17 cellular contexts compared by ENCODE assay signal in the genomic region with DNA sequence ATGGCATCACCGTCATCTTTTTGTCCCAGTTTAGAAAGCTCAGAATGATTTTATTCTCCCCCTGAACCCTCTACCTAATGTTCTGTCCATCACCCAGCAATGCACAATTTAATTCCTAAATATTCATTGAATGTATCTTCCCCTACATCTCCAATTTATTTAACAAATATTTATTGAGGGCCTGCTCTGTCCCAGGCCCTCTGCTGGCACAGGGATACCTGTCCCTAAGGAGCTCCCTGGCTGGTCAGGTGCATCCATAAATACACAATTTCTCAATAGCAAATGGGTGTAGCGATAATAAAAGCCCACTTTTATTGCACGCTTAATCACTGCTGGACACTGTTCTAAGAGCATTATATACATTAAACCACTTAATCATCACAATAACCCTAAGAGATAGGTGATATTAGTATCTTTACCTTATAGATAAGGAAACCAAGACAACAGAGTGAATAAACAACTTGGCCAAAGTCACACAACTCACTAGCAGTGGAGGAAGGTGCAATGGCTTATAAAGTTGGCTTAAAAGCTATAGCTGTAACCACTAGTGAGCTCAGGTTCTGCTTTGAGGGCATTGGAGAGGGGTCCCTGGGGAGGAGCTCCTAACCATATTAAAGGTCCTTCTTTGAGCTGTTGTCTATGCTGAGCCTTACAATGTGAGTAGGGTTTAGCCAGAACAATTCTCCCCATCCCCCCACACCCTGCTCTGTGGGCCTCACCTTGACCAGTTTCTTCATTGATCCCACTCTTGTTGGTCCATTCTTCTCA.
"Had no signal": no experiment of that assay in that cellular context is flagged by ENCODE, and none has a peak within 500 bp of the region (broad histone marks: within the 10 kb centered on the region; RNA-seq: fewer than 3 reads in every experiment).

No MANE protein-coding gene starts in this region.

- H3K4me3 ChIP-seq: ascending aorta, lower lobe of right lung, psoas muscle, right lobe of liver, thyroid gland had no signal

- H3K4me3 Mint-ChIP-seq: activated T-helper 17 cell treated with anti-CD3 and anti-CD28 coated beads, Interleukin-2, amount 50 U/mL, for 72 hours; mesothelial cell of epicardium; neural crest cell; stimulated activated memory B cell treated with anti-CD40 and anti-IgM and Interleukin-4, amounts not matched to agents 10 μg/mL and 1 μg/mL and 100 μg/mL, for 72 hours; T-cell had no signal

- H3K36me3 ChIP-seq: ascending aorta, lower lobe of right lung, right lobe of liver, thyroid gland had no signal

- H3K4me1 ChIP-seq: ascending aorta, lower lobe of right lung, right lobe of liver, thyroid gland had no signal

- H3K27me3 ChIP-seq: ascending aorta, foreskin keratinocyte, right lobe of liver, thyroid gland had no signal

- H3K9me3 Mint-ChIP-seq: activated T-helper 17 cell treated with anti-CD3 and anti-CD28 coated beads, Interleukin-2, amount 50 U/mL, for 72 hours; neural crest cell had no signal

- H3K27ac Mint-ChIP-seq: mesothelial cell of epicardium had no signal

- FAIRE-seq: bronchial epithelial cell, urothelium cell line had no signal

- H3K9me3 ChIP-seq: right lobe of liver, thyroid gland had no signal

- DNase-seq: activated CD4-positive, CD25-positive, alpha-beta regulatory T cell treated with anti-CD3 and anti-CD28 coated beads, Interleukin-2, amount 50 U/mL, for 72 hours; activated naive CD4-positive, alpha-beta T cell treated with Interleukin-2 at 50 U/mL for 16 hours; lower lobe of right lung; psoas muscle; right lobe of liver; stimulated activated CD4-positive, alpha-beta T cell treated with anti-CD3 and anti-CD28 coated beads, Interleukin-1b, Interleukin-23, amount 100 ng/mL, for 48 hours; T-cell; T1000; thyroid gland had no signal

- H3K27ac ChIP-seq: ascending aorta, foreskin keratinocyte, lower lobe of right lung, right lobe of liver, thyroid gland had no signal

- H3K27me3 Mint-ChIP-seq: stimulated activated memory B cell treated with anti-CD40 and anti-IgM and Interleukin-4, amounts not matched to agents 10 μg/mL and 1 μg/mL and 100 μg/mL, for 72 hours; T-cell had no signal
